In the genomic region with DNA sequence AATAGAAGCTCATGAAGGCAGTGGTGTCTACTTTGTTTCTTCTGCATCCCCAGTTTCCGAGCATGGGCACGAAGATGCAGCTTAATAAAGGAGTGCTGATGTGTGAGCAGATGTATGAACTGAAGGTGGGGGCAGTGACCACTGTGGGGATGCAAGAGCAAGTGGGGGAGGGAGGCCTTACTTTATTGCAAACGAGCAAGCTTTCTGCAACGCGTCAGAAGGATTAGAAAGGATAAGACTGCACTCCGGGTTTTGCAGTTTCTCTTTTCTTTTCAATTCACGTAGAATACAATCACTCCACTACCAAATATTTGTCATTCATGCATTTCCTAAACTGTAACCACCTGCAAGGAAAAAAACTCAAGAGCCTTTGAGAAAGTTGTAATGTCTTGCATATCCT, we compare ENCODE assay signal across 30 cellular contexts. TPM values are rescaled to one million over a fixed set of nuclear protein-coding genes. Genes with fewer than 3 reads are reported as not detected.
"Had no signal": no experiment of that assay in that cellular context is flagged by ENCODE, and none has a peak within 500 bp of the region (broad histone marks: within the 10 kb centered on the region; RNA-seq: fewer than 3 reads in every experiment).

No MANE protein-coding gene starts in this region.

- H3K4me1 ChIP-seq: heart left ventricle, sigmoid colon, stomach, transverse colon had no signal

- H3K4me3 Mint-ChIP-seq: endodermal cell, natural killer cell, neural crest cell had no signal

- H3K36me3 Mint-ChIP-seq: natural killer cell had no signal

- H3K4me1 Mint-ChIP-seq: neural crest cell had no signal

- H3K27ac Mint-ChIP-seq: endodermal cell, natural killer cell had no signal

- H3K27ac ChIP-seq: coronary artery, heart left ventricle, sigmoid colon, skin epidermis, stomach, thoracic aorta, transverse colon had no signal

- H3K27me3 ChIP-seq: sigmoid colon, stomach, transverse colon had no signal

- ATAC-seq: heart left ventricle, left lobe of liver, natural killer cell had no signal

- H3K36me3 ChIP-seq: heart left ventricle, sigmoid colon, stomach, thoracic aorta, transverse colon had no signal

- H3K9me3 Mint-ChIP-seq: endodermal cell, natural killer cell, neural crest cell had no signal

- DNase-seq: effector CD4-positive, alpha-beta T cell; endodermal cell; heart left ventricle; hypothalamus; kidney glomerular epithelial cell; mammary epithelial cell; natural killer cell; posterior cingulate gyrus; sigmoid colon; stimulated activated CD4-positive, alpha-beta T cell treated with anti-CD3 and anti-CD28 coated beads, Interleukin-12 subunit alpha, Interleukin-12 subunit beta, amount 100 ng/mL, for 4 hours; stimulated activated naive CD4-positive, alpha-beta T cell; stomach; substantia nigra; transverse colon had no signal

- H3K9me3 ChIP-seq: sigmoid colon, thoracic aorta, transverse colon had no signal

- H3K4me3 ChIP-seq: coronary artery, heart left ventricle, sigmoid colon, skin epidermis, stomach, thoracic aorta, transverse colon had no signal

RNA-seq across cellular contexts. Expression of a gene that starts 4.3 kb away (rescaled TPM):
- total RNA-seq: dermis microvascular lymphatic vessel endothelial cell, endodermal cell, endothelial cell of umbilical vein, frontal cortex, glomerular endothelial cell, left lobe of liver, lower leg skin, mammary epithelial cell, myocyte, natural killer cell, neural crest cell, osteocyte, pulmonary artery endothelial cell, sigmoid colon, stomach, thoracic aorta, transverse colon had no signal
- polyA plus RNA-seq: endothelial cell of umbilical vein, esophagus, heart left ventricle, mammary epithelial cell, sigmoid colon, stomach had no signal

RNA-seq across cellular contexts. Expression of a gene that starts 8.4 kb away (rescaled TPM):
- total RNA-seq: dermis microvascular lymphatic vessel endothelial cell, endodermal cell, endothelial cell of umbilical vein, glomerular endothelial cell, left lobe of liver, mammary epithelial cell, myocyte, neural crest cell, osteocyte, pulmonary artery endothelial cell had no signal
- polyA plus RNA-seq: endothelial cell of umbilical vein, mammary epithelial cell had no signal

RNA-seq across cellular contexts. Expression of a gene that starts 47.6 kb away (rescaled TPM):
- total RNA-seq: dermis microvascular lymphatic vessel endothelial cell, endodermal cell, endothelial cell of umbilical vein, frontal cortex, glomerular endothelial cell, heart left ventricle, left lobe of liver, lower leg skin, mammary epithelial cell, mucosa of gallbladder, myocyte, natural killer cell, neural crest cell, osteocyte, pulmonary artery endothelial cell, sigmoid colon, stomach, thoracic aorta, transverse colon, ureter had no signal
- polyA plus RNA-seq: endothelial cell of umbilical vein, esophagus, heart left ventricle, mammary epithelial cell, sigmoid colon, stomach had no signal
